In the genomic region with DNA sequence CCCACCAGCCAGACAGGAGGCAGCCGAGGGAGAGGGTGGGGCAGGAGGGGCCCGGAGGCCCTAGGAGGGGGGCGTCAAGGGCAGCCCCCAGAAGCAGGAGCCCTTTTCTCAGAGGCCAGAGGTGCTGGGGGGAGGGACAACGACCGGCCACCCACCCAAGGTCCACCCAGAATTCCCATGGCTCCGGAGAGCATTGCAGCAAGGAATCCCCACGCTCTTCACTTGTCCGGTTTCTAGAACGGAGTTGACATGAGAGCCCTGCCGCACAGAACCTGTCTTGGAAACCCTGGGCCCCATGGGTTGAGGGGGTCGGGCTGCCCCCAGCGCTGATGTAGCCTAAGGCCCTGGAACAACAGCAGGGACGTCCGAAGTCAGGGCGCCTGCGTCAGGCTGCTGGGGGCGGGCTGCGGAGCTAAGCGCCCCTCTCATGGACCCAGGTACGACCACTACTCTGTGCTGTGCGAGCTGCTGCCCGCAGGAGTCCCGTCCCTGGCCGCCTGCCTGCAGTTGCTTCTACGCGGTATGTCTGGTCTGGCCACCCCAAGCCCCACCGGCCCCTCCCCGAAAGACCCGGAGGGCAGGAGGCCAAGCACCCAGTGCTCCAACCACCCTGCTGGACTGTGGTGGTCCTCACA, we compare ENCODE assay signal across 26 cellular contexts. TPM values are rescaled to one million over a fixed set of nuclear protein-coding genes. Genes with fewer than 3 reads are reported as not detected.
DNase-seq lines count a peak whose midpoint lies in the region; ATAC-seq, FAIRE-seq and TF ChIP-seq lines count a peak whose summit lies in the region.
"Had no signal": no experiment of that assay in that cellular context is flagged by ENCODE, and none has a peak within 500 bp of the region (broad histone marks: within the 10 kb centered on the region; RNA-seq: fewer than 3 reads in every experiment).

No MANE protein-coding gene starts in this region.

- H2AK5ac ChIP-seq in H1 (ENCODE audit: low read depth, low read length), result no peak overlapping the region

- H4K20me1 ChIP-seq in GM23338 (replicated peaks; ENCODE audit: insufficient read depth) (no peaks in the 10 kb centered on the region; the same call in 1 of the 2 replicates), H1 (replicated peaks in 1 of 2; ENCODE audit: control insufficient read depth in 1 of 2, insufficient read depth in 2 of 2, low read length in 2 of 2) (peaks cover 0 to 19% of the 10 kb centered on the region in 2 experiments)

- POLR2A ChIA-PET in activated CD4-positive, alpha-beta T cell treated with anti-CD3 and anti-CD28 coated beads for 36 hours (lab: Charles Lee), result no interaction called here
- POLR2A ChIA-PET in H1 (lab: Charles Lee; ENCODE audit: partially characterized antibody), result interaction anchor here (1.0 to 3.3 kb wide), 5 partner anchors 8 to 19 kb away, joined by 3 to 12 read pairs (median 5); partner anchors contain the start of gene NARF
- POLR2A ChIA-PET in activated CD4-positive, alpha-beta memory T cell treated with anti-CD3 and anti-CD28 coated beads, Interleukin-2, amount 10 ng/mL, durations not matched to agents 7 days and 5 days (lab: Charles Lee), result interaction anchor here (1.3 to 2.6 kb wide), 3 partner anchors 10 to 47 kb away, joined by 4 to 12 read pairs (median 10); no protein-coding TSS in a partner anchor

- H3K4ac ChIP-seq in H1 (replicated peaks; ENCODE audit: insufficient read length, low read depth, low read length), result no peak overlapping the region

- H3K9ac ChIP-seq in H1 (replicated peaks in 1 of 4; ENCODE audit: extremely low read depth in 1 of 4, low read depth in 3 of 4, low read length in 3 of 4), result no peak overlapping the region

- intact Hi-C loops in activated CD4-positive, alpha-beta T cell treated with anti-CD3 and anti-CD28 coated beads for 36 hours (cut with DNase I, micrococcal nuclease), result no loop called here

- ATAC-seq in activated CD4-positive, alpha-beta T cell treated with anti-CD3 and anti-CD28 coated beads for 36 hours, result peak; percentile 8
- ATAC-seq in GM23338 (peak; percentile 2; the same call in 1 of the 3 replicates), left lobe of liver (no peak)
- ATAC-seq in stimulated activated naive B cell treated with anti-CD40 and anti-IgM and Interleukin-4, amounts not matched to agents 10 μg/mL and 1 μg/mL and 100 μg/mL, for 72 hours (replicated peaks), result no peak

- H3K23ac ChIP-seq in H1 (ENCODE audit: insufficient read length), result no peak overlapping the region

- H3K4me2 ChIP-seq in GM23338, result no peak overlapping the region
- H3K4me2 ChIP-seq in H1 (ENCODE audit: insufficient read depth in 1 of 2, low read depth in 2 of 2, low read length in 2 of 2), result no peak overlapping the region

- H3K79me1 ChIP-seq in H1 (ENCODE audit: low read depth, low read length), result no peaks in the 10 kb centered on the region

- H3F3A ChIP-seq in GM23338 (replicated peaks; ENCODE audit: low read depth), result 0 out of 2 replicates have a peak, but pooled peaks cover 3% of the 10 kb centered on the region

- H3K79me2 ChIP-seq in GM23338 (replicated peaks; ENCODE audit: insufficient read depth) (no peaks in the 10 kb centered on the region), H1 (ENCODE audit: control insufficient read depth in 1 of 2, insufficient read depth in 2 of 2, low read length in 2 of 2) (no peaks in the 10 kb centered on the region)

- H3K4me3 ChIP-seq in GM23338, result no peak overlapping the region
- H3K4me3 ChIP-seq in H1 (ENCODE audit: extremely low read depth in 1 of 4, insufficient read depth in 2 of 4, low read depth in 3 of 4, low read length in 4 of 4), result no peak overlapping the region
- H3K4me3 ChIP-seq: MG63, SJCRH30 had no signal

- no peak overlapping the region for H4K91ac ChIP-seq in H1 (replicated peaks; ENCODE audit: insufficient read length, low read length)

- H3K4me1 ChIP-seq in GM23338 (ENCODE audit: insufficient read depth) (peaks cover 5% of the 10 kb centered on the region), H1 (replicated peaks in 1 of 4; ENCODE audit: control insufficient read depth in 3 of 4, insufficient read depth in 4 of 4, low read length in 3 of 4) (peaks cover 0 to 18% (median 8%) of the 10 kb centered on the region in 4 experiments; a peak in 6 of 7 replicates)

- H3K36me3 Mint-ChIP-seq in activated CD4-positive, alpha-beta T cell treated with anti-CD3 and anti-CD28 coated beads for 36 hours (ENCODE audit: low read depth), result peaks cover 10% of the 10 kb centered on the region
- H3K36me3 Mint-ChIP-seq in GM23338 (ENCODE audit: low read depth), result peaks cover 14% of the 10 kb centered on the region
- H3K36me3 Mint-ChIP-seq in stimulated activated naive B cell treated with anti-CD40 and anti-IgM and Interleukin-4, amounts not matched to agents 10 μg/mL and 1 μg/mL and 100 μg/mL, for 72 hours, result peaks cover 20 to 29% of the 10 kb centered on the region in 2 donors
- H3K36me3 Mint-ChIP-seq in activated CD4-positive, alpha-beta memory T cell treated with anti-CD3 and anti-CD28 coated beads, Interleukin-2, amount 10 ng/mL, durations not matched to agents 7 days and 5 days (ENCODE audit: low read depth), result peaks cover 18% of the 10 kb centered on the region

- H3K18ac ChIP-seq in H1 (ENCODE audit: extremely low read depth, low read length), result no peak overlapping the region

- TF ChIP-seq RAD21 in H1 (IDR thresholded peaks at IDR 0.05 in 1 of 2, conservative IDR thresholded peaks at IDR 0.05 in 1 of 2; ENCODE audit: low read depth in 2 of 2, low read length in 2 of 2), result no peak

- no peak overlapping the region for H2BK5ac ChIP-seq in H1 (ENCODE audit: low read depth, low read length)

- H3K56ac ChIP-seq in H1 (replicated peaks; ENCODE audit: insufficient read length, low read depth, low read length), result no peak overlapping the region

- no peak for FAIRE-seq in H1 (lab: Jason Lieb, UNC)
- FAIRE-seq: GM12891, GM18507, H54, HTR-8/SVneo had no signal

- no peaks in the 10 kb centered on the region for H3K9me3 ChIP-seq in H1 (ENCODE audit: insufficient read depth in 2 of 2, low read depth in 1 of 2, low read length in 1 of 2)
- H3K9me3 ChIP-seq: BE2C, MG63, SJCRH30 had no signal

- no peak overlapping the region for H2BK120ac ChIP-seq in H1 (replicated peaks; ENCODE audit: low read depth, low read length)

- CTCF ChIA-PET in activated CD4-positive, alpha-beta T cell treated with anti-CD3 and anti-CD28 coated beads for 36 hours (lab: Charles Lee), result interaction anchor here (1.4 kb wide), 1 partner anchor 17 kb away, joined by 5 read pairs; no protein-coding TSS in a partner anchor
- CTCF ChIA-PET in H1 (lab: Charles Lee; ENCODE audit: partially characterized antibody), result interaction anchor here (1.2 to 3.0 kb wide), 3 partner anchors 14 to 89 kb away, joined by 3 to 17 read pairs (median 9); no protein-coding TSS in a partner anchor
- CTCF ChIA-PET in activated CD4-positive, alpha-beta memory T cell treated with anti-CD3 and anti-CD28 coated beads, Interleukin-2, amount 10 ng/mL, durations not matched to agents 7 days and 5 days (lab: Charles Lee), result no interaction called here

- H3K14ac ChIP-seq in H1 (ENCODE audit: insufficient read length), result no peak overlapping the region

- no peaks in the 10 kb centered on the region for H3K36me3 ChIP-seq in GM23338 (ENCODE audit: insufficient read depth)
- peaks cover 0 to 21% (median 9%) of the 10 kb centered on the region in 4 experiments; a peak in 4 of 8 replicates for H3K36me3 ChIP-seq in H1 (ENCODE audit: control insufficient read depth in 2 of 4, insufficient read depth in 4 of 4, low read length in 3 of 4)
- H3K36me3 ChIP-seq: BE2C had no signal

- no peaks in the 10 kb centered on the region for H3K9me2 ChIP-seq in GM23338 (ENCODE audit: insufficient read depth)

- H2BK12ac ChIP-seq in H1 (ENCODE audit: low read depth, low read length), result no peak overlapping the region

- no peak overlapping the region for H4K8ac ChIP-seq in H1 (ENCODE audit: extremely low read depth, insufficient read depth, low read length)

- no peak overlapping the region for H4K5ac ChIP-seq in H1 (ENCODE audit: insufficient read length, low read depth, low read length)

- TF ChIP-seq POLR2A in H1 (IDR thresholded peaks at IDR 0.05; ENCODE audit: control extremely low read depth in 1 of 2, low read depth in 2 of 2, low read length in 2 of 2), result 0 out of 3 replicates have a peak, but pooled peaks of 1 of the 2 experiments have one; percentile 21

- no peaks in the 10 kb centered on the region for H3K27me3 ChIP-seq in GM23338 (ENCODE audit: insufficient read depth)
- no peaks in the 10 kb centered on the region for H3K27me3 ChIP-seq in H1 (replicated peaks in 1 of 4; ENCODE audit: control insufficient read depth in 3 of 4, extremely low read depth in 1 of 4, insufficient read depth in 3 of 4, low read length in 3 of 4)
- H3K27me3 ChIP-seq: BE2C, MG63, SJCRH30 had no signal

- H3K9me3 Mint-ChIP-seq in activated CD4-positive, alpha-beta T cell treated with anti-CD3 and anti-CD28 coated beads for 36 hours (ENCODE audit: low read depth), result no peaks in the 10 kb centered on the region
- no peaks in the 10 kb centered on the region for H3K9me3 Mint-ChIP-seq in GM23338
- H3K9me3 Mint-ChIP-seq in stimulated activated naive B cell treated with anti-CD40 and anti-IgM and Interleukin-4, amounts not matched to agents 10 μg/mL and 1 μg/mL and 100 μg/mL, for 72 hours, result no peaks in the 10 kb centered on the region
- H3K9me3 Mint-ChIP-seq in activated CD4-positive, alpha-beta memory T cell treated with anti-CD3 and anti-CD28 coated beads, Interleukin-2, amount 10 ng/mL, durations not matched to agents 7 days and 5 days, result no peaks in the 10 kb centered on the region
- H3K9me3 Mint-ChIP-seq: CD4-positive, alpha-beta memory T cell; HFFc6; IgD-negative memory B cell had no signal

- H2AFZ ChIP-seq in GM23338 (no peak overlapping the region), H1 (ENCODE audit: low read length) (no peak overlapping the region)

- no peaks in the 10 kb centered on the region for H3K23me2 ChIP-seq in H1 (ENCODE audit: low read depth, low read length)

- no peak overlapping the region for H2BK15ac ChIP-seq in H1 (ENCODE audit: low read length)

- TF ChIP-seq CTCF in GM23338 (conservative IDR thresholded peaks at IDR 0.05; ENCODE audit: low read depth in 2 of 2) (no peak), H1 (IDR thresholded peaks at IDR 0.05; ENCODE audit: control extremely low read depth in 1 of 3, insufficient read depth in 1 of 3, low read depth in 1 of 3, low read length in 3 of 3) (no peak)

- no peaks in the 10 kb centered on the region for H3K27me3 Mint-ChIP-seq in activated CD4-positive, alpha-beta T cell treated with anti-CD3 and anti-CD28 coated beads for 36 hours
- peaks cover 21% of the 10 kb centered on the region for H3K27me3 Mint-ChIP-seq in GM23338 (ENCODE audit: insufficient read depth, low read depth, poor library complexity)
- H3K27me3 Mint-ChIP-seq in stimulated activated naive B cell treated with anti-CD40 and anti-IgM and Interleukin-4, amounts not matched to agents 10 μg/mL and 1 μg/mL and 100 μg/mL, for 72 hours, result no peaks in the 10 kb centered on the region
- no peaks in the 10 kb centered on the region for H3K27me3 Mint-ChIP-seq in activated CD4-positive, alpha-beta memory T cell treated with anti-CD3 and anti-CD28 coated beads, Interleukin-2, amount 10 ng/mL, durations not matched to agents 7 days and 5 days
- H3K27me3 Mint-ChIP-seq: CD4-positive, alpha-beta memory T cell; IgD-negative memory B cell had no signal

- H3K4me3 Mint-ChIP-seq in activated CD4-positive, alpha-beta T cell treated with anti-CD3 and anti-CD28 coated beads for 36 hours, result no peak overlapping the region
- no peak overlapping the region for H3K4me3 Mint-ChIP-seq in GM23338
- H3K4me3 Mint-ChIP-seq in stimulated activated naive B cell treated with anti-CD40 and anti-IgM and Interleukin-4, amounts not matched to agents 10 μg/mL and 1 μg/mL and 100 μg/mL, for 72 hours, result no peak overlapping the region
- H3K4me3 Mint-ChIP-seq in activated CD4-positive, alpha-beta memory T cell treated with anti-CD3 and anti-CD28 coated beads, Interleukin-2, amount 10 ng/mL, durations not matched to agents 7 days and 5 days, result no peak overlapping the region
- H3K4me3 Mint-ChIP-seq: CD4-positive, alpha-beta memory T cell; HFFc6 had no signal

- H3K4me1 Mint-ChIP-seq in activated CD4-positive, alpha-beta T cell treated with anti-CD3 and anti-CD28 coated beads for 36 hours, result peaks cover 2% of the 10 kb centered on the region
- peaks cover 18% of the 10 kb centered on the region for H3K4me1 Mint-ChIP-seq in GM23338
- peaks cover 29 to 67% of the 10 kb centered on the region in 2 donors for H3K4me1 Mint-ChIP-seq in stimulated activated naive B cell treated with anti-CD40 and anti-IgM and Interleukin-4, amounts not matched to agents 10 μg/mL and 1 μg/mL and 100 μg/mL, for 72 hours
- peaks cover 8% of the 10 kb centered on the region for H3K4me1 Mint-ChIP-seq in activated CD4-positive, alpha-beta memory T cell treated with anti-CD3 and anti-CD28 coated beads, Interleukin-2, amount 10 ng/mL, durations not matched to agents 7 days and 5 days

- TF ChIP-seq EP300 in H1 (IDR thresholded peaks at IDR 0.05; ENCODE audit: borderline replicate concordance in 1 of 2, low read depth in 2 of 2, low read length in 2 of 2), result no peak

- DNase-seq in activated CD4-positive, alpha-beta T cell treated with anti-CD3 and anti-CD28 coated beads for 36 hours, result no peak
- no peak for DNase-seq in activated CD4-positive, alpha-beta T cell treated with anti-CD3 and anti-CD28 coated beads for 4 hours
- DNase-seq in GM23338 (ENCODE audit: low spot score) (no peak), H1 (ENCODE audit: low read depth in 1 of 2, low spot score in 2 of 2) (no peak), left lobe of liver (ENCODE audit: low spot score) (no peak)
- DNase-seq in stimulated activated naive B cell treated with anti-CD40 and anti-IgM and Interleukin-4, amounts not matched to agents 10 μg/mL and 1 μg/mL and 100 μg/mL, for 72 hours, result no peak
- no peak for DNase-seq in activated CD4-positive, alpha-beta memory T cell treated with anti-CD3 and anti-CD28 coated beads, Interleukin-2, amount 10 ng/mL, durations not matched to agents 7 days and 5 days
- DNase-seq in effector CD8-positive, alpha-beta T cell (lab: John Stamatoyannopoulos, UW), result no peak
- DNase-seq: 8988T; BE2C; CD4-positive, alpha-beta memory T cell; DMS53; HFFc6; Karpas-422; MG63; NCI-H1092; NCI-H1436 treated with DMSO at 0.1 percent for 48 hours; NCI-H2029 treated with DMSO at 0.1 percent for 48 hours; NCI-H2171; NCI-H526; SJCRH30 had no signal

- no peak overlapping the region for H2BK20ac ChIP-seq in H1 (ENCODE audit: low read length)

- H3K27ac ChIP-seq in GM23338 (ENCODE audit: low read depth) (no peak overlapping the region), H1 (ENCODE audit: low read depth, low read length) (peak overlapping the region; percentile 34; the same call in 1 of the 2 replicates)
- H3K27ac ChIP-seq: SJCRH30 had no signal

- 90% methylated on average over 29 of the region's 29 CpGs; no CpG with 5 or more reads in 1 of the 2 experiments for WGBS in H1 (ENCODE audit: extremely low coverage in 1 of 2, insufficient coverage in 1 of 2, insufficient read length in 1 of 2, insufficient replicate concordance in 2 of 2, low coverage in 1 of 2, low lambda C conversion rate in 2 of 2, missing lambda C conversion rate in 1 of 2), 2 experiments

- H3K27ac Mint-ChIP-seq in activated CD4-positive, alpha-beta T cell treated with anti-CD3 and anti-CD28 coated beads for 36 hours, result no peak overlapping the region
- H3K27ac Mint-ChIP-seq in GM23338, result no peak overlapping the region
- peak overlapping the region; percentile 69 for H3K27ac Mint-ChIP-seq in stimulated activated naive B cell treated with anti-CD40 and anti-IgM and Interleukin-4, amounts not matched to agents 10 μg/mL and 1 μg/mL and 100 μg/mL, for 72 hours
- H3K27ac Mint-ChIP-seq in activated CD4-positive, alpha-beta memory T cell treated with anti-CD3 and anti-CD28 coated beads, Interleukin-2, amount 10 ng/mL, durations not matched to agents 7 days and 5 days, result no peak overlapping the region
- H3K27ac Mint-ChIP-seq: HFFc6 had no signal

RNA-seq across cellular contexts. Expression of gene CYBC1, which starts 11.2 kb away (rescaled TPM):
- 100 to 1,000 TPM; 286 to 329 TPM for total RNA-seq in activated CD4-positive, alpha-beta T cell treated with anti-CD3 and anti-CD28 coated beads for 36 hours
- 61.2 and 72.4 TPM in 2 replicates for total RNA-seq in GM23338 (2014; rRNA removed; shearing (Covaris generic))
- polyA plus RNA-seq in GM23338 (2016; fragmentation: Nextera tagmentation; extraction: Ambion mirVana), result 22.5 and 24.7 TPM in 2 replicates
- total RNA-seq in H1 (2021; fragmentation: NEBNext Ultra II Directional; extraction: Animal tissue kit (Norgen Biotek cat#: 25700)), result 66.7 and 74.6 TPM in 2 replicates
- polyA plus RNA-seq in H1 (2011; rRNA removed), result 81.4 and 116 TPM in 2 replicates
- polyA plus RNA-seq in H1 (2011; cell fraction: cytosol; rRNA removed), result 91.4 TPM
- polyA plus RNA-seq in H1 (2011; cell fraction: nucleus; rRNA removed), result 123 TPM
- 45.3 to 72.9 TPM (median 65.7 TPM) in 4 replicates for polyA plus RNA-seq in H1 (2012, experiment 1 of 2)
- polyA plus RNA-seq in H1 (2012, experiment 2 of 2), result 103 TPM
- polyA plus RNA-seq in H1 (2013, experiment 1 of 2), result 51.4 TPM
- polyA plus RNA-seq in H1 (2013, experiment 2 of 2), result 50.6 TPM
- 48.1 and 52.9 TPM in 2 replicates for polyA minus RNA-seq in H1 (2011; rRNA and poly(A)+ RNA removed)
- polyA minus RNA-seq in H1 (2011; cell fraction: cytosol; rRNA and poly(A)+ RNA removed), result 79.5 TPM
- polyA minus RNA-seq in H1 (2011; cell fraction: nucleus; rRNA and poly(A)+ RNA removed), result 81.6 TPM
- 35.5 TPM for total RNA-seq in left lobe of liver
- total RNA-seq in activated CD4-positive, alpha-beta memory T cell treated with anti-CD3 and anti-CD28 coated beads, Interleukin-2, amount 10 ng/mL, durations not matched to agents 7 days and 5 days, result 100 to 1,000 TPM; 308 to 313 TPM

RNA-seq across cellular contexts. Expression of gene NARF, which starts 19.2 kb away (rescaled TPM):
- 10 to 100 TPM; 65.4 to 85.9 TPM for total RNA-seq in activated CD4-positive, alpha-beta T cell treated with anti-CD3 and anti-CD28 coated beads for 36 hours
- total RNA-seq in GM23338 (2014; rRNA removed; shearing (Covaris generic)), result 66.1 and 83.8 TPM in 2 replicates
- polyA plus RNA-seq in GM23338 (2016; fragmentation: Nextera tagmentation; extraction: Ambion mirVana) (67.1 and 69.5 TPM in 2 replicates), H1 (2011; rRNA removed) (131 and 161 TPM in 2 replicates)
- 87.4 and 97.4 TPM in 2 replicates for total RNA-seq in H1 (2021; fragmentation: NEBNext Ultra II Directional; extraction: Animal tissue kit (Norgen Biotek cat#: 25700))
- 156 TPM for polyA plus RNA-seq in H1 (2011; cell fraction: cytosol; rRNA removed)
- polyA plus RNA-seq in H1 (2011; cell fraction: nucleus; rRNA removed), result 116 TPM
- polyA plus RNA-seq in H1 (2012, experiment 1 of 2), result 89.4 to 142 TPM (median 122 TPM) in 4 replicates
- polyA plus RNA-seq in H1 (2012, experiment 2 of 2), result 150 TPM
- 84.3 TPM for polyA plus RNA-seq in H1 (2013, experiment 1 of 2)
- polyA plus RNA-seq in H1 (2013, experiment 2 of 2), result 84.4 TPM
- 87.8 and 110 TPM in 2 replicates for polyA minus RNA-seq in H1 (2011; rRNA and poly(A)+ RNA removed)
- 48.8 TPM for polyA minus RNA-seq in H1 (2011; cell fraction: cytosol; rRNA and poly(A)+ RNA removed)
- 33.9 TPM for polyA minus RNA-seq in H1 (2011; cell fraction: nucleus; rRNA and poly(A)+ RNA removed)
- 22.5 TPM for total RNA-seq in left lobe of liver
- 100 to 1,000 TPM; 150 to 153 TPM for total RNA-seq in activated CD4-positive, alpha-beta memory T cell treated with anti-CD3 and anti-CD28 coated beads, Interleukin-2, amount 10 ng/mL, durations not matched to agents 7 days and 5 days

RNA-seq across cellular contexts. Expression of gene OGFOD3, which starts 20.9 kb away (rescaled TPM):
- 10 to 100 TPM; 20.0 to 22.3 TPM for total RNA-seq in activated CD4-positive, alpha-beta T cell treated with anti-CD3 and anti-CD28 coated beads for 36 hours
- 24.6 and 30.8 TPM in 2 replicates for total RNA-seq in GM23338 (2014; rRNA removed; shearing (Covaris generic))
- 9.6 and 10.6 TPM in 2 replicates for polyA plus RNA-seq in GM23338 (2016; fragmentation: Nextera tagmentation; extraction: Ambion mirVana)
- total RNA-seq in H1 (2021; fragmentation: NEBNext Ultra II Directional; extraction: Animal tissue kit (Norgen Biotek cat#: 25700)), result 21.8 and 24.4 TPM in 2 replicates
- 21.1 and 27.9 TPM in 2 replicates for polyA plus RNA-seq in H1 (2011; rRNA removed)
- polyA plus RNA-seq in H1 (2011; cell fraction: cytosol; rRNA removed), result 20.9 TPM
- polyA plus RNA-seq in H1 (2011; cell fraction: nucleus; rRNA removed), result 27.5 TPM
- 14.6 to 23.4 TPM (median 20.6 TPM) in 4 replicates for polyA plus RNA-seq in H1 (2012, experiment 1 of 2)
- 14.7 TPM for polyA plus RNA-seq in H1 (2012, experiment 2 of 2)
- polyA plus RNA-seq in H1 (2013, experiment 1 of 2), result 13.6 TPM
- polyA plus RNA-seq in H1 (2013, experiment 2 of 2), result 14.7 TPM
- 18.7 and 20.0 TPM in 2 replicates for polyA minus RNA-seq in H1 (2011; rRNA and poly(A)+ RNA removed)
- polyA minus RNA-seq in H1 (2011; cell fraction: cytosol; rRNA and poly(A)+ RNA removed), result 11.6 TPM
- 14.3 TPM for polyA minus RNA-seq in H1 (2011; cell fraction: nucleus; rRNA and poly(A)+ RNA removed)
- total RNA-seq in left lobe of liver, result 18.4 TPM
- total RNA-seq in activated CD4-positive, alpha-beta memory T cell treated with anti-CD3 and anti-CD28 coated beads, Interleukin-2, amount 10 ng/mL, durations not matched to agents 7 days and 5 days, result 10 to 100 TPM; 26.7 to 29.4 TPM

RNA-seq across cellular contexts. Expression of gene HEXD, which starts 21.2 kb away (rescaled TPM):
- total RNA-seq in activated CD4-positive, alpha-beta T cell treated with anti-CD3 and anti-CD28 coated beads for 36 hours, result 10 to 100 TPM; 23.3 to 26.0 TPM
- 23.1 and 31.1 TPM in 2 replicates for total RNA-seq in GM23338 (2014; rRNA removed; shearing (Covaris generic))
- polyA plus RNA-seq in GM23338 (2016; fragmentation: Nextera tagmentation; extraction: Ambion mirVana) (11.0 and 11.9 TPM in 2 replicates), H1 (2011; rRNA removed) (21.8 and 33.7 TPM in 2 replicates)
- total RNA-seq in H1 (2021; fragmentation: NEBNext Ultra II Directional; extraction: Animal tissue kit (Norgen Biotek cat#: 25700)), result 20.6 and 24.2 TPM in 2 replicates
- 41.2 TPM for polyA plus RNA-seq in H1 (2011; cell fraction: cytosol; rRNA removed)
- 187 TPM for polyA plus RNA-seq in H1 (2011; cell fraction: nucleus; rRNA removed)
- polyA plus RNA-seq in H1 (2012, experiment 1 of 2), result 15.9 to 26.9 TPM (median 22.1 TPM) in 4 replicates
- polyA plus RNA-seq in H1 (2012, experiment 2 of 2), result 13.8 TPM
- 16.1 TPM for polyA plus RNA-seq in H1 (2013, experiment 1 of 2)
- 12.2 TPM for polyA plus RNA-seq in H1 (2013, experiment 2 of 2)
- polyA minus RNA-seq in H1 (2011; rRNA and poly(A)+ RNA removed), result 13.2 and 13.6 TPM in 2 replicates
- polyA minus RNA-seq in H1 (2011; cell fraction: cytosol; rRNA and poly(A)+ RNA removed), result 12.3 TPM
- 28.0 TPM for polyA minus RNA-seq in H1 (2011; cell fraction: nucleus; rRNA and poly(A)+ RNA removed)
- 44.3 TPM for total RNA-seq in left lobe of liver
- 10 to 100 TPM; 58.3 to 60.6 TPM for total RNA-seq in activated CD4-positive, alpha-beta memory T cell treated with anti-CD3 and anti-CD28 coated beads, Interleukin-2, amount 10 ng/mL, durations not matched to agents 7 days and 5 days

Comparison
In these comparisons a context has a peak if more than half of its experiments do, and no peak if none do; other contexts are left out.
1. ATAC-seq: peak in activated CD4-positive, alpha-beta T cell treated with anti-CD3 and anti-CD28 coated beads for 36 hours (single experiment) and GM23338 (single experiment); none in stimulated activated naive B cell treated with anti-CD40 and anti-IgM and Interleukin-4, amounts not matched to agents 10 μg/mL and 1 μg/mL and 100 μg/mL, for 72 hours (0 of 2) and left lobe of liver (single experiment).